Comparison of ENCODE assay signal across 8 cellular contexts in the genomic region with DNA sequence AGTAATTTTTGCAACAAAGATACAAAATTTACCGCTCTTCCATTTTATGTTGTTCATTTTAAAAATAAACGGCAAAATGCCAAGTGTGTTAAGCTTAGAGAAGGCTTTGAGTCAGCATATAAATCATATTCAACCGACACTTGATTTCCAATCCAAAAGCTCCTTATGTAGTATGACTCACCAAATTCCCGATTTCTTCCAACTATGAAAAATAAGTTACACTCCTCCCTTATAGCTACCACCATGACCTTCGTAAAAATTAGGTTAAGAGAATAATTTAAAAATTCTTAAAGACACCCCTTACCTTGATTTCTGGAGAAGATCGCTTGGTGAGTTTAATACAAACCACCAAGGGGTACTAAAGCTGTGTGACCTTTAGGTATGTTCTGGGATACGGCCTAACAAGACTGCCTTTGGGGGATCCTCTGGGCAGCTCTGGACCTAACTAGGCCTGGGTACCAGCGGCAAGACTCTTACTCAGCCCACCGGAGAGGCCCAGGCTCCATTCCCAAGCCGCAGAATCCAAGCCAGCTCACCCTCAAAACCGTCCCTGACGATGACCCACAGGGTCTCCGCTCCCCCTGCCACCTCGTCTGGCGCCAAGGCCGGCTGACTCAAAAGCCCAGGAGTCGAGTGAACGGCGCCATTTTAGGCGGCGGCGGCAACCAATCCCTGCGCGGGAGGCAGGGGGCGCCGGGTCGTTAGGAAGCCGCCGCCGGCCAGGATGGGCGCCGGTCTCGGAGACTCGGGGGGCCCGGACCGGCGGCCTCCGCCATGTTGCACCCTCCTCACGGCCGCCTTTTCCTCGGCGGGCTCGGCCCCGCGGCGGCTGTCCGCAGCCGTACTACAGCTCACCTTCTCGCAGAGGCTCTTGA. TPM values are rescaled to one million over a fixed set of nuclear protein-coding genes. Genes with fewer than 3 reads are reported as not detected.
DNase-seq lines count a peak whose midpoint lies in the region; ATAC-seq lines count a peak whose summit lies in the region.

No MANE protein-coding gene starts in this region.

- CTCF ChIA-PET in activated CD8-positive, alpha-beta T cell treated with anti-CD3 and anti-CD28 coated beads, Interleukin-2, amount 10 ng/mL, durations not matched to agents 7 days and 5 days (lab: Charles Lee): interaction anchor here (0.6 to 3.0 kb wide), 21 partner anchors 9 to 546 kb away, joined by 3 to 14 read pairs (median 5); partner anchors contain the start of gene UBE2B

- H3K4me3 Mint-ChIP-seq in activated CD8-positive, alpha-beta T cell treated with anti-CD3 and anti-CD28 coated beads, Interleukin-2, amount 10 ng/mL, durations not matched to agents 7 days and 5 days: peak overlapping the region; percentile 96

- peaks cover 46% of the 10 kb centered on the region for H3K4me1 Mint-ChIP-seq in activated CD8-positive, alpha-beta T cell treated with anti-CD3 and anti-CD28 coated beads, Interleukin-2, amount 10 ng/mL, durations not matched to agents 7 days and 5 days (ENCODE audit: low read depth)

- H3K36me3 Mint-ChIP-seq in activated CD8-positive, alpha-beta T cell treated with anti-CD3 and anti-CD28 coated beads, Interleukin-2, amount 10 ng/mL, durations not matched to agents 7 days and 5 days (ENCODE audit: low read depth): peaks cover 41% of the 10 kb centered on the region

- ATAC-seq in HG02884 (IDR thresholded peaks at IDR 0.05; ENCODE audit: unreplicated experiment): peak; percentile 30
- ATAC-seq in activated CD8-positive, alpha-beta T cell treated with anti-CD3 and anti-CD28 coated beads, Interleukin-2, amount 10 ng/mL, durations not matched to agents 7 days and 5 days: peak; percentile 53

- H3K27me3 Mint-ChIP-seq in activated CD8-positive, alpha-beta T cell treated with anti-CD3 and anti-CD28 coated beads, Interleukin-2, amount 10 ng/mL, durations not matched to agents 7 days and 5 days (ENCODE audit: low read depth): no peaks in the 10 kb centered on the region

- H3K9me3 Mint-ChIP-seq in activated CD8-positive, alpha-beta T cell treated with anti-CD3 and anti-CD28 coated beads, Interleukin-2, amount 10 ng/mL, durations not matched to agents 7 days and 5 days (ENCODE audit: insufficient read depth): no peaks in the 10 kb centered on the region

- H3K27ac Mint-ChIP-seq in activated CD8-positive, alpha-beta T cell treated with anti-CD3 and anti-CD28 coated beads, Interleukin-2, amount 10 ng/mL, durations not matched to agents 7 days and 5 days: peak overlapping the region; percentile 99

- DNase-seq in NCI-H82 (lab: John Stamatoyannopoulos, UW) (peak; percentile 72), NCI-H82 treated with DMSO at 0.1 percent for 48 hours (lab: John Stamatoyannopoulos, UW; ENCODE audit: unreplicated experiment) (no peak), NCI-H2171 treated with DMSO at 0.1 percent for 48 hours (lab: John Stamatoyannopoulos, UW) (peak; percentile 46), medulla oblongata (ENCODE audit: extremely low spot score) (peak; percentile 71)
- DNase-seq in activated CD8-positive, alpha-beta T cell treated with anti-CD3 and anti-CD28 coated beads, Interleukin-2, amount 10 ng/mL, durations not matched to agents 7 days and 5 days: peak; percentile 73
- peak; percentile 58 for DNase-seq in effector CD8-positive, alpha-beta T cell (lab: John Stamatoyannopoulos, UW)
- peak; percentile 40 for DNase-seq in stimulated activated CD8-positive, alpha-beta memory T cell treated with anti-CD3 and anti-CD28 coated beads, Interleukin-12 subunit alpha, Interleukin-12 subunit beta, amount 100 ng/mL, for 1 hour (ENCODE audit: low read depth)

- POLR2A ChIA-PET in activated CD8-positive, alpha-beta T cell treated with anti-CD3 and anti-CD28 coated beads, Interleukin-2, amount 10 ng/mL, durations not matched to agents 7 days and 5 days (lab: Charles Lee): interaction anchor here (0.7 to 7.0 kb wide), 21 partner anchors 10 to 679 kb away, joined by 3 to 78 read pairs (median 5); partner anchors contain the start of genes CAMLG, CDKN2AIPNL, PCBD2 and SEC24A

RNA-seq across cellular contexts. Expression of gene PPP2CA, which starts 0.7 kb away (rescaled TPM):
- 100 to 1,000 TPM; 158 to 167 TPM for total RNA-seq in activated CD8-positive, alpha-beta T cell treated with anti-CD3 and anti-CD28 coated beads, Interleukin-2, amount 10 ng/mL, durations not matched to agents 7 days and 5 days

RNA-seq across cellular contexts. Expression of gene SKP1, which starts 48.4 kb away (rescaled TPM):
- 100 to 1,000 TPM; 203 to 206 TPM for total RNA-seq in activated CD8-positive, alpha-beta T cell treated with anti-CD3 and anti-CD28 coated beads, Interleukin-2, amount 10 ng/mL, durations not matched to agents 7 days and 5 days
